Comparison of ENCODE assay signal across 14 cellular contexts in genomic region chr4:103097112-103097511, GRCh38. TPM values are rescaled to one million over a fixed set of nuclear protein-coding genes. Genes with fewer than 3 reads are reported as not detected.
A peak's percentile ranks its signal among the peaks of the same experiment; 100 is the strongest.
DNase-seq lines count a peak whose midpoint lies in the region; ATAC-seq and TF ChIP-seq lines count a peak whose summit lies in the region.
"Had no signal": no experiment of that assay in that cellular context is flagged by ENCODE, and none has a peak within 500 bp of the region (broad histone marks: within the 10 kb centered on the region; RNA-seq: fewer than 3 reads in every experiment).

No MANE protein-coding gene starts in this region.

- H2AFZ ChIP-seq in SK-N-SH (ENCODE audit: low read depth): no peak overlapping the region
- H2AFZ ChIP-seq: GM23248 had no signal

- H3K36me3 Mint-ChIP-seq in activated CD4-positive, alpha-beta T cell treated with anti-CD3 and anti-CD28 coated beads, Interleukin-2, amount 10 ng/mL, durations not matched to agents 24 days and 14 days (ENCODE audit: low read depth): peaks cover 5% of the 10 kb centered on the region

- no peak overlapping the region for H3K4me3 Mint-ChIP-seq in activated CD4-positive, alpha-beta T cell treated with anti-CD3 and anti-CD28 coated beads, Interleukin-2, amount 10 ng/mL, durations not matched to agents 24 days and 14 days
- H3K4me3 Mint-ChIP-seq: CD14-positive monocyte had no signal

- no peak for TF ChIP-seq EP300 in SK-N-SH (IDR thresholded peaks at IDR 0.05; ENCODE audit: borderline replicate concordance in 1 of 2, low read depth in 1 of 2, low read length in 1 of 2)

- no peaks in the 10 kb centered on the region for H3K27me3 Mint-ChIP-seq in activated CD4-positive, alpha-beta T cell treated with anti-CD3 and anti-CD28 coated beads, Interleukin-2, amount 10 ng/mL, durations not matched to agents 24 days and 14 days

- TF ChIP-seq RAD21 in liver (IDR thresholded peaks at IDR 0.05) (peak in 1 of 2 donors; percentile 19), SK-N-SH (IDR thresholded peaks at IDR 0.05; ENCODE audit: low read length) (no peak)

- WGBS in liver: 32% methylated on average over 2 of the region's 2 CpGs
- WGBS in SK-N-SH (ENCODE audit: low lambda C conversion rate): 97% methylated on average over 2 of the region's 2 CpGs

- no peak for TF ChIP-seq CTCF in liver (IDR thresholded peaks at IDR 0.05; ENCODE audit: low read depth, low read length, missing input control)
- no peak for TF ChIP-seq CTCF in SK-N-SH (IDR thresholded peaks at IDR 0.05)

- H3K9ac ChIP-seq in liver (ENCODE audit: low read depth in 1 of 2, low read length in 2 of 2) (no peak overlapping the region), SK-N-SH (no peak overlapping the region)
- H3K9ac ChIP-seq: GM23248 had no signal

- H4K20me1 ChIP-seq in SK-N-SH (ENCODE audit: insufficient read depth): no peaks in the 10 kb centered on the region

- H3K9me3 ChIP-seq in liver (ENCODE audit: control insufficient read depth in 4 of 4, low read length in 3 of 4): no peaks in the 10 kb centered on the region
- H3K9me3 ChIP-seq in SK-N-SH: no peaks in the 10 kb centered on the region

- H3K4me1 Mint-ChIP-seq in activated CD4-positive, alpha-beta T cell treated with anti-CD3 and anti-CD28 coated beads, Interleukin-2, amount 10 ng/mL, durations not matched to agents 24 days and 14 days: peaks cover 19% of the 10 kb centered on the region

- peaks cover 10% of the 10 kb centered on the region; the same call in 1 of the 2 replicates for H3K79me2 ChIP-seq in SK-N-SH (ENCODE audit: insufficient read depth)

- H3K36me3 ChIP-seq in liver (ENCODE audit: control insufficient read depth in 4 of 4, insufficient read depth in 3 of 4, low read depth in 1 of 4, low read length in 3 of 4) (no peaks in the 10 kb centered on the region), SK-N-SH (replicated peaks in 1 of 2; ENCODE audit: control insufficient read depth in 1 of 2, insufficient read depth in 2 of 2, low read length in 1 of 2) (peaks cover 9 to 16% of the 10 kb centered on the region in 2 experiments)

- H3K9me2 ChIP-seq in SK-N-SH: no peaks in the 10 kb centered on the region

- POLR2A ChIA-PET in SK-N-SH (lab: Yijun Ruan, JAX): no interaction called here

- H3K4me2 ChIP-seq in SK-N-SH: no peak overlapping the region

- CTCF ChIA-PET in SK-N-SH (lab: Yijun Ruan, JAX): interaction anchor here (1.6 kb wide), 1 partner anchor 15 kb away, joined by 8 read pairs; no protein-coding TSS in a partner anchor

- H3K4me1 ChIP-seq in liver (ENCODE audit: control insufficient read depth in 4 of 4, insufficient read depth in 4 of 4, low read length in 3 of 4): peaks cover 12 to 57% (median 41%) of the 10 kb centered on the region in 4 donors
- peaks cover 7 to 8% of the 10 kb centered on the region in 2 experiments; a peak in 3 of 4 replicates for H3K4me1 ChIP-seq in SK-N-SH (ENCODE audit: control insufficient read depth in 1 of 2, insufficient read depth in 2 of 2, low read depth in 1 of 2, low read length in 1 of 2)

- H3K9me3 Mint-ChIP-seq in activated CD4-positive, alpha-beta T cell treated with anti-CD3 and anti-CD28 coated beads, Interleukin-2, amount 10 ng/mL, durations not matched to agents 24 days and 14 days: no peaks in the 10 kb centered on the region
- H3K9me3 Mint-ChIP-seq: CD14-positive monocyte; CD8-positive, alpha-beta T cell had no signal

- H3K27me3 ChIP-seq in liver (ENCODE audit: control insufficient read depth in 4 of 4, insufficient read depth in 4 of 4, low read length in 3 of 4): no peaks in the 10 kb centered on the region
- H3K27me3 ChIP-seq in SK-N-SH (ENCODE audit: insufficient read depth): no peaks in the 10 kb centered on the region

- intact Hi-C loops in activated CD4-positive, alpha-beta T cell treated with anti-CD3 and anti-CD28 coated beads, Interleukin-2, amount 10 ng/mL, durations not matched to agents 24 days and 14 days (cut with micrococcal nuclease): loop anchor here (5.0 kb wide), 3 partner anchors 230 to 750 kb away; partner anchors contain the start of genes CISD2 and SLC39A8

- ATAC-seq in HG03469 (IDR thresholded peaks at IDR 0.05; ENCODE audit: unreplicated experiment): no peak
- ATAC-seq: CD8-positive, alpha-beta T cell had no signal

- peak overlapping the region; percentile 29 to 75 for H3K27ac ChIP-seq in liver (ENCODE audit: low read depth in 1 of 2, low read length in 2 of 2)
- H3K27ac ChIP-seq in SK-N-SH (ENCODE audit: low read depth in 2 of 2, low read length in 1 of 2): no peak overlapping the region
- H3K27ac ChIP-seq: 22Rv1, GM23248 had no signal

- H3K4me3 ChIP-seq in liver (ENCODE audit: low read depth in 1 of 3, low read length in 3 of 3): no peak overlapping the region
- H3K4me3 ChIP-seq in SK-N-SH (ENCODE audit: low read depth in 2 of 2, low read length in 1 of 2): no peak overlapping the region
- H3K4me3 ChIP-seq: GM23248 had no signal

- DNase-seq in activated CD4-positive, alpha-beta T cell treated with anti-CD3 and anti-CD28 coated beads, Interleukin-2, amount 10 ng/mL, durations not matched to agents 24 days and 14 days: peak; percentile 18
- no peak for DNase-seq in activated CD4-positive, alpha-beta T cell treated with anti-CD3 and anti-CD28 coated beads for 1 hour
- peak; percentile 85 for DNase-seq in renal cortical epithelial cell (ENCODE audit: low read depth)
- no peak for DNase-seq in DMS79 treated with DMSO at 0.1 percent for 48 hours (lab: John Stamatoyannopoulos, UW)
- no peak for DNase-seq in T1000 (lab: John Stamatoyannopoulos, UW)
- no peak for DNase-seq in SK-N-SH
- DNase-seq: CD8-positive, alpha-beta T cell; COR-L47; DMS53; GM23248 had no signal

- H3K27ac Mint-ChIP-seq in activated CD4-positive, alpha-beta T cell treated with anti-CD3 and anti-CD28 coated beads, Interleukin-2, amount 10 ng/mL, durations not matched to agents 24 days and 14 days: no peak overlapping the region
- H3K27ac Mint-ChIP-seq: CD8-positive, alpha-beta T cell had no signal

- peaks cover 3% of the 10 kb centered on the region for H3F3A ChIP-seq in SK-N-SH (replicated peaks; ENCODE audit: insufficient read depth)

TF ChIP-seq in liver, 16 proteins besides CTCF, POLR2A, EP300 and RAD21 (continues in another document):
- TF ChIP-seq ZBTB33 (IDR thresholded peaks at IDR 0.05) (peak; percentile 80), HNF4G (IDR thresholded peaks at IDR 0.05) (peak; percentile 28), EGR1 (IDR thresholded peaks at IDR 0.05; ENCODE audit: low read depth in 2 of 2) (no peak), GABPA (IDR thresholded peaks at IDR 0.05 in 1 of 2, conservative IDR thresholded peaks at IDR 0.05 in 1 of 2) (no peak), TAF1 (conservative IDR thresholded peaks at IDR 0.05) (peak; percentile 74), FOXA2 (IDR thresholded peaks at IDR 0.05) (peak; percentile 27)

TF ChIP-seq in SK-N-SH, 30 proteins besides CTCF, POLR2A, EP300 and RAD21 (continues in another document):
- TF ChIP-seq SMC3 (IDR thresholded peaks at IDR 0.05; ENCODE audit: low read depth, low read length): no peak
- TF ChIP-seq FOXM1 (IDR thresholded peaks at IDR 0.05; ENCODE audit: low read depth): no peak
- TF ChIP-seq USF1 (IDR thresholded peaks at IDR 0.05; ENCODE audit: borderline replicate concordance, low read depth): no peak
- no peak for TF ChIP-seq POLR2AphosphoS5 (IDR thresholded peaks at IDR 0.05; ENCODE audit: low read depth, low read length)
- TF ChIP-seq SIN3A (IDR thresholded peaks at IDR 0.05; ENCODE audit: borderline replicate concordance, low read depth, low read length): no peak
- no peak for TF ChIP-seq NFIC (IDR thresholded peaks at IDR 0.05; ENCODE audit: borderline replicate concordance)
- no peak for TF ChIP-seq TAF1 (IDR thresholded peaks at IDR 0.05; ENCODE audit: borderline replicate concordance, low read depth, low read length)
- TF ChIP-seq NRF1 (IDR thresholded peaks at IDR 0.05; ENCODE audit: low read depth, low read length): no peak
- TF ChIP-seq MEF2A (IDR thresholded peaks at IDR 0.05; ENCODE audit: borderline replicate concordance, low read depth): no peak
- TF ChIP-seq JUND (IDR thresholded peaks at IDR 0.05): no peak
- no peak for TF ChIP-seq RXRA (IDR thresholded peaks at IDR 0.05; ENCODE audit: borderline replicate concordance, low read depth)
- no peak for TF ChIP-seq GATA2 (CRISPR knock-in tag; IDR thresholded peaks at IDR 0.05)
- TF ChIP-seq TCF12 (IDR thresholded peaks at IDR 0.05): no peak
- TF ChIP-seq ELF1 (IDR thresholded peaks at IDR 0.05): no peak
- TF ChIP-seq MXI1 (IDR thresholded peaks at IDR 0.05; ENCODE audit: low read depth, low read length): no peak
- no peak for TF ChIP-seq TEAD4 (IDR thresholded peaks at IDR 0.05; ENCODE audit: borderline replicate concordance, insufficient read depth)
- no peak for TF ChIP-seq FOXJ3 (CRISPR knock-in tag; IDR thresholded peaks at IDR 0.05)

RNA-seq across cellular contexts. Expression of gene BDH2, which starts 2.5 kb away (rescaled TPM):
- 11.0 and 13.2 TPM in 2 replicates for total RNA-seq in activated CD4-positive, alpha-beta T cell treated with anti-CD3 and anti-CD28 coated beads, Interleukin-2, amount 10 ng/mL, durations not matched to agents 24 days and 14 days
- total RNA-seq in liver (10 to 100 TPM; 16.6 to 44.1 TPM), renal cortical epithelial cell (83.5 and 151 TPM in 2 replicates)
- polyA plus RNA-seq in liver (10 to 100 TPM; 26.8 to 88.5 TPM), SK-N-SH (2012; rRNA removed) (57.8 and 95.4 TPM in 2 replicates)
- polyA plus RNA-seq in SK-N-SH (2012; cell fraction: cytosol; rRNA removed): 56.8 and 57.6 TPM in 2 replicates
- polyA plus RNA-seq in SK-N-SH (2012; cell fraction: nucleus; rRNA removed): 121 and 237 TPM in 2 replicates

RNA-seq across cellular contexts. Expression of gene SLC9B2, which starts 20.6 kb away (rescaled TPM):
- total RNA-seq in activated CD4-positive, alpha-beta T cell treated with anti-CD3 and anti-CD28 coated beads, Interleukin-2, amount 10 ng/mL, durations not matched to agents 24 days and 14 days: 37.6 and 39.7 TPM in 2 replicates
- total RNA-seq in liver (10 to 100 TPM; 36.2 to 47.0 TPM), renal cortical epithelial cell (11.1 and 17.9 TPM in 2 replicates)
- polyA plus RNA-seq in liver (10 to 100 TPM; 23.7 to 32.7 TPM), SK-N-SH (2012; rRNA removed) (11.2 and 16.0 TPM in 2 replicates)
- polyA plus RNA-seq in SK-N-SH (2012; cell fraction: cytosol; rRNA removed): 14.7 and 16.8 TPM in 2 replicates
- 9.8 and 13.6 TPM in 2 replicates for polyA plus RNA-seq in SK-N-SH (2012; cell fraction: nucleus; rRNA removed)

Comparison
In these comparisons a context has a peak if more than half of its experiments do, and no peak if none do; other contexts are left out.
1. DNase-seq: peak in activated CD4-positive, alpha-beta T cell treated with anti-CD3 and anti-CD28 coated beads, Interleukin-2, amount 10 ng/mL, durations not matched to agents 24 days and 14 days (single experiment) and renal cortical epithelial cell (single experiment); none in activated CD4-positive, alpha-beta T cell treated with anti-CD3 and anti-CD28 coated beads for 1 hour (single experiment), DMS79 treated with DMSO at 0.1 percent for 48 hours (single experiment), T1000 (single experiment) and SK-N-SH (single experiment).
2. H3K27ac ChIP-seq: peak in liver (2 of 2); none in SK-N-SH (0 of 2).